ENCODE assay signal across 8 cellular contexts in genomic region chr3:187165144-187165543, GRCh38. TPM values are rescaled to one million over a fixed set of nuclear protein-coding genes. Genes with fewer than 3 reads are reported as not detected.
DNase-seq lines count a peak whose midpoint lies in the region; ATAC-seq and TF ChIP-seq lines count a peak whose summit lies in the region.

No MANE protein-coding gene starts in this region.

- no peak overlapping the region for H3K9ac ChIP-seq in SK-N-SH

- H3K36me3 ChIP-seq in SK-N-SH (replicated peaks in 1 of 2; ENCODE audit: control insufficient read depth in 1 of 2, insufficient read depth in 2 of 2, low read length in 1 of 2) (no peaks in the 10 kb centered on the region), suprapubic skin (no peaks in the 10 kb centered on the region)

- no peak for TF ChIP-seq EP300 in SK-N-SH (IDR thresholded peaks at IDR 0.05; ENCODE audit: borderline replicate concordance in 1 of 2, low read depth in 1 of 2, low read length in 1 of 2)
- TF ChIP-seq EP300 in suprapubic skin (IDR thresholded peaks at IDR 0.05): no peak

- intact Hi-C loops in left colon (cut with DNase I, micrococcal nuclease): loop anchor here in 1 of 2 donors (5.0 to 10.0 kb wide), 2 partner anchors 53 to 310 kb away; no protein-coding TSS in a partner anchor

- H3K4me1 ChIP-seq in SK-N-SH (ENCODE audit: control insufficient read depth in 1 of 2, insufficient read depth in 2 of 2, low read depth in 1 of 2, low read length in 1 of 2): no peaks in the 10 kb centered on the region
- H3K4me1 ChIP-seq in suprapubic skin: no peaks in the 10 kb centered on the region

- DNase-seq in stimulated activated CD4-positive, alpha-beta T cell treated with anti-CD3 and anti-CD28 coated beads, Interleukin-1b, Interleukin-23, amount 100 ng/mL, for 48 hours: peak; percentile 12
- no peak for DNase-seq in stimulated activated CD4-positive, alpha-beta T cell treated with anti-CD3 and anti-CD28 coated beads, Interleukin-12 subunit alpha, Interleukin-12 subunit beta, amount 100 ng/mL, for 4 hours
- DNase-seq in NCI-H1436 (lab: John Stamatoyannopoulos, UW): peak; percentile 93
- DNase-seq in SK-N-SH: peak; percentile 41
- peak; percentile 45 for DNase-seq in cerebellum (ENCODE audit: low spot score)
- DNase-seq in left colon: no peak
- no peak for DNase-seq in suprapubic skin (ENCODE audit: low spot score in 2 of 2)

- no peaks in the 10 kb centered on the region for H4K20me1 ChIP-seq in SK-N-SH (ENCODE audit: insufficient read depth)

- no peak for TF ChIP-seq POLR2A in suprapubic skin (IDR thresholded peaks at IDR 0.05)

- no peak overlapping the region for H2AFZ ChIP-seq in SK-N-SH (ENCODE audit: low read depth)

- H3F3A ChIP-seq in SK-N-SH (replicated peaks; ENCODE audit: insufficient read depth): no peaks in the 10 kb centered on the region

- H3K79me2 ChIP-seq in SK-N-SH (ENCODE audit: insufficient read depth): no peaks in the 10 kb centered on the region

- H3K4me2 ChIP-seq in SK-N-SH: no peak overlapping the region

- no peaks in the 10 kb centered on the region for H3K9me2 ChIP-seq in SK-N-SH

- peak; percentile 69 for TF ChIP-seq RAD21 in SK-N-SH (IDR thresholded peaks at IDR 0.05; ENCODE audit: low read length)

- no peaks in the 10 kb centered on the region; the same call in 1 of the 2 replicates for H3K27me3 ChIP-seq in SK-N-SH (ENCODE audit: insufficient read depth)
- H3K27me3 ChIP-seq in suprapubic skin: no peaks in the 10 kb centered on the region

- ATAC-seq in left colon (peak; percentile 46), GM21786 (IDR thresholded peaks at IDR 0.05; ENCODE audit: unreplicated experiment) (no peak)

- POLR2A ChIA-PET in SK-N-SH (lab: Yijun Ruan, JAX): interaction anchor here (1.0 kb wide), 1 partner anchor 26 kb away, joined by 5 read pairs; the partner anchor contains the start of gene RPL39L

- H3K27ac ChIP-seq in SK-N-SH (ENCODE audit: low read depth in 2 of 2, low read length in 1 of 2) (no peak overlapping the region), suprapubic skin (no peak overlapping the region)

- 0% methylated on average over 3 of the region's 3 CpGs for WGBS in SK-N-SH (ENCODE audit: low lambda C conversion rate)
- 3% methylated on average over 3 of the region's 3 CpGs for WGBS in suprapubic skin

- H3K4me3 ChIP-seq in SK-N-SH (ENCODE audit: low read depth in 2 of 2, low read length in 1 of 2) (peak overlapping the region in 1 of 2 experiments; percentile 14; a peak in 1 of 4 replicates), suprapubic skin (no peak overlapping the region)

- no peaks in the 10 kb centered on the region for H3K9me3 ChIP-seq in SK-N-SH
- H3K9me3 ChIP-seq in suprapubic skin: no peaks in the 10 kb centered on the region

- TF ChIP-seq CTCF in SK-N-SH (IDR thresholded peaks at IDR 0.05) (peak; percentile 83), suprapubic skin (IDR thresholded peaks at IDR 0.05) (peak; percentile 57 to 60)

- CTCF ChIA-PET in SK-N-SH (lab: Yijun Ruan, JAX): interaction anchor here (0.6 to 6.2 kb wide), 47 partner anchors 9 to 2000 kb away, joined by 3 to 101 read pairs (median 4); partner anchors contain the start of gene RPL39L

TF ChIP-seq in SK-N-SH, 30 proteins besides CTCF, POLR2A, EP300 and RAD21:
- TF ChIP-seq MAX (IDR thresholded peaks at IDR 0.05; ENCODE audit: low read depth) (no peak), SMC3 (IDR thresholded peaks at IDR 0.05; ENCODE audit: low read depth, low read length) (peak; percentile 54), TEAD4 (IDR thresholded peaks at IDR 0.05; ENCODE audit: borderline replicate concordance, insufficient read depth) (no peak), MEF2A (IDR thresholded peaks at IDR 0.05; ENCODE audit: borderline replicate concordance, low read depth) (no peak), RCOR1 (IDR thresholded peaks at IDR 0.05; ENCODE audit: low read length) (no peak), MXI1 (IDR thresholded peaks at IDR 0.05; ENCODE audit: low read depth, low read length) (no peak)

RNA-seq across cellular contexts. Expression of gene RPL39L, which starts 25.8 kb away (rescaled TPM):
- 21.0 and 25.3 TPM in 2 replicates for polyA plus RNA-seq in SK-N-SH (2012; rRNA removed)
- 24.3 and 26.4 TPM in 2 replicates for polyA plus RNA-seq in SK-N-SH (2012; cell fraction: cytosol; rRNA removed)
- 6.4 and 8.6 TPM in 2 replicates for polyA plus RNA-seq in SK-N-SH (2012; cell fraction: nucleus; rRNA removed)
- total RNA-seq in cerebellum (11.8 TPM), left colon (1 to 10 TPM; 2.2 to 3.2 TPM), suprapubic skin (10 to 100 TPM in 3 of 4 donors, 1 to 10 TPM in 1; 7.1 to 12.2 (median 11.0) TPM)

RNA-seq across cellular contexts. Expression of gene RTP1, which starts 32.1 kb away (rescaled TPM):
- not detected in 2 replicates for polyA plus RNA-seq in SK-N-SH (2012; rRNA removed)
- polyA plus RNA-seq in SK-N-SH (2012; cell fraction: cytosol; rRNA removed): not detected in 2 replicates
- polyA plus RNA-seq in SK-N-SH (2012; cell fraction: nucleus; rRNA removed): not detected in 2 replicates
- total RNA-seq in cerebellum (0.27 TPM), left colon (not detected), suprapubic skin (not detected)

Comparison
In these comparisons a context has a peak if more than half of its experiments do, and no peak if none do; other contexts are left out.
1. DNase-seq: peak in stimulated activated CD4-positive, alpha-beta T cell treated with anti-CD3 and anti-CD28 coated beads, Interleukin-1b, Interleukin-23, amount 100 ng/mL, for 48 hours (single experiment), NCI-H1436 (single experiment), SK-N-SH (single experiment) and cerebellum (single experiment); none in stimulated activated CD4-positive, alpha-beta T cell treated with anti-CD3 and anti-CD28 coated beads, Interleukin-12 subunit alpha, Interleukin-12 subunit beta, amount 100 ng/mL, for 4 hours (single experiment), left colon (0 of 2) and suprapubic skin (0 of 2).